In genomic region chr14:60965402-60965801, GRCh38 we compare ENCODE assay signal across 10 cellular contexts. TPM values are rescaled to one million over a fixed set of nuclear protein-coding genes. Genes with fewer than 3 reads are reported as not detected.
DNase-seq lines count a peak whose midpoint lies in the region; ATAC-seq lines count a peak whose summit lies in the region.
"Had no signal": no experiment of that assay in that cellular context is flagged by ENCODE, and none has a peak within 500 bp of the region (broad histone marks: within the 10 kb centered on the region; RNA-seq: fewer than 3 reads in every experiment).

No MANE protein-coding gene starts in this region.

- peaks cover 5% of the 10 kb centered on the region for H3K36me3 Mint-ChIP-seq in activated naive CD4-positive, alpha-beta T cell treated with anti-CD3 and anti-CD28 coated beads for 36 hours (ENCODE audit: low read depth)
- peaks cover 3% of the 10 kb centered on the region for H3K36me3 Mint-ChIP-seq in activated naive CD4-positive, alpha-beta T cell treated with anti-CD3 and anti-CD28 coated beads, Interleukin-2, amount 10 ng/mL, durations not matched to agents 7 days and 5 days
- peaks cover 17% of the 10 kb centered on the region for H3K36me3 Mint-ChIP-seq in T-helper 2 cell treated with Interferon-gamma antibody and Interleukin-4, amounts not matched to agents 5 μg/mL and 100 μg/mL, for 36 hours (ENCODE audit: low read depth)

- H3K27ac Mint-ChIP-seq in activated naive CD4-positive, alpha-beta T cell treated with anti-CD3 and anti-CD28 coated beads for 36 hours: no peak overlapping the region
- H3K27ac Mint-ChIP-seq in activated naive CD4-positive, alpha-beta T cell treated with anti-CD3 and anti-CD28 coated beads, Interleukin-2, amount 10 ng/mL, durations not matched to agents 7 days and 5 days: no peak overlapping the region
- no peak overlapping the region for H3K27ac Mint-ChIP-seq in T-helper 2 cell treated with Interferon-gamma antibody and Interleukin-4, amounts not matched to agents 5 μg/mL and 100 μg/mL, for 36 hours
- no peak overlapping the region for H3K27ac Mint-ChIP-seq in stimulated activated naive CD8-positive, alpha-beta T cell treated with anti-CD3 and anti-CD28 coated beads, Interleukin-15, amount 100 ng/mL, for 72 hours

- H3K27me3 Mint-ChIP-seq in activated naive CD4-positive, alpha-beta T cell treated with anti-CD3 and anti-CD28 coated beads for 36 hours (ENCODE audit: low read depth): no peaks in the 10 kb centered on the region
- H3K27me3 Mint-ChIP-seq in activated naive CD4-positive, alpha-beta T cell treated with anti-CD3 and anti-CD28 coated beads, Interleukin-2, amount 10 ng/mL, durations not matched to agents 7 days and 5 days: no peaks in the 10 kb centered on the region
- no peaks in the 10 kb centered on the region for H3K27me3 Mint-ChIP-seq in T-helper 2 cell treated with Interferon-gamma antibody and Interleukin-4, amounts not matched to agents 5 μg/mL and 100 μg/mL, for 36 hours (ENCODE audit: low read depth)
- H3K27me3 Mint-ChIP-seq in stimulated activated naive CD8-positive, alpha-beta T cell treated with anti-CD3 and anti-CD28 coated beads, Interleukin-15, amount 100 ng/mL, for 72 hours: no peaks in the 10 kb centered on the region

- intact Hi-C loops in activated naive CD4-positive, alpha-beta T cell treated with anti-CD3 and anti-CD28 coated beads for 36 hours (cut with micrococcal nuclease): loop anchor here (1.0 kb wide), 3 partner anchors 9 to 212 kb away; no protein-coding TSS in a partner anchor

- ATAC-seq in stimulated activated naive CD8-positive, alpha-beta T cell treated with anti-CD3 and anti-CD28 coated beads, Interleukin-15, amount 100 ng/mL, for 72 hours: peak; percentile 97
- ATAC-seq in GM21390 (IDR thresholded peaks at IDR 0.05; ENCODE audit: unreplicated experiment) (no peak), GM21447 (IDR thresholded peaks at IDR 0.05; ENCODE audit: unreplicated experiment) (no peak)
- ATAC-seq: body of pancreas had no signal

- H3K4me3 Mint-ChIP-seq in activated naive CD4-positive, alpha-beta T cell treated with anti-CD3 and anti-CD28 coated beads for 36 hours: no peak overlapping the region
- H3K4me3 Mint-ChIP-seq in activated naive CD4-positive, alpha-beta T cell treated with anti-CD3 and anti-CD28 coated beads, Interleukin-2, amount 10 ng/mL, durations not matched to agents 7 days and 5 days: no peak overlapping the region
- no peak overlapping the region for H3K4me3 Mint-ChIP-seq in T-helper 2 cell treated with Interferon-gamma antibody and Interleukin-4, amounts not matched to agents 5 μg/mL and 100 μg/mL, for 36 hours
- H3K4me3 Mint-ChIP-seq in stimulated activated naive CD8-positive, alpha-beta T cell treated with anti-CD3 and anti-CD28 coated beads, Interleukin-15, amount 100 ng/mL, for 72 hours: no peak overlapping the region

- DNase-seq in activated naive CD4-positive, alpha-beta T cell treated with anti-CD3 and anti-CD28 coated beads for 36 hours: peak; percentile 22
- DNase-seq in activated naive CD4-positive, alpha-beta T cell treated with anti-CD3 and anti-CD28 coated beads, Interleukin-2, amount 10 ng/mL, durations not matched to agents 7 days and 5 days: no peak
- peak; percentile 18 for DNase-seq in T-helper 2 cell treated with Interferon-gamma antibody and Interleukin-4, amounts not matched to agents 5 μg/mL and 100 μg/mL, for 36 hours (ENCODE audit: low spot score)
- DNase-seq in fibroblast of peridontal ligament (ENCODE audit: extremely low read depth) (peak; percentile 93), globus pallidus (ENCODE audit: low spot score) (no peak)
- DNase-seq in stimulated activated naive CD8-positive, alpha-beta T cell treated with anti-CD3 and anti-CD28 coated beads, Interleukin-15, amount 100 ng/mL, for 72 hours: peak in 1 of 2 donors; percentile 18
- DNase-seq: body of pancreas; NK-92 treated with Interleukin-12 subunit alpha and Interleukin-12 subunit beta, amount 100 ng/mL, for 24 hours had no signal

- H3K9me3 Mint-ChIP-seq in activated naive CD4-positive, alpha-beta T cell treated with anti-CD3 and anti-CD28 coated beads for 36 hours: no peaks in the 10 kb centered on the region
- H3K9me3 Mint-ChIP-seq in activated naive CD4-positive, alpha-beta T cell treated with anti-CD3 and anti-CD28 coated beads, Interleukin-2, amount 10 ng/mL, durations not matched to agents 7 days and 5 days: no peaks in the 10 kb centered on the region
- H3K9me3 Mint-ChIP-seq in T-helper 2 cell treated with Interferon-gamma antibody and Interleukin-4, amounts not matched to agents 5 μg/mL and 100 μg/mL, for 36 hours: peaks cover 9% of the 10 kb centered on the region
- peaks cover 0 to 7% of the 10 kb centered on the region in 2 donors for H3K9me3 Mint-ChIP-seq in stimulated activated naive CD8-positive, alpha-beta T cell treated with anti-CD3 and anti-CD28 coated beads, Interleukin-15, amount 100 ng/mL, for 72 hours

- CTCF ChIA-PET in activated naive CD4-positive, alpha-beta T cell treated with anti-CD3 and anti-CD28 coated beads for 36 hours (lab: Charles Lee): interaction anchor here (0.6 kb wide), 2 partner anchors 118 to 319 kb away, joined by 3 to 5 read pairs; no protein-coding TSS in a partner anchor
- CTCF ChIA-PET in activated naive CD4-positive, alpha-beta T cell treated with anti-CD3 and anti-CD28 coated beads, Interleukin-2, amount 10 ng/mL, durations not matched to agents 7 days and 5 days (lab: Charles Lee): no interaction called here

- H3K4me1 Mint-ChIP-seq in activated naive CD4-positive, alpha-beta T cell treated with anti-CD3 and anti-CD28 coated beads for 36 hours (ENCODE audit: low read depth): peaks cover 13% of the 10 kb centered on the region
- H3K4me1 Mint-ChIP-seq in activated naive CD4-positive, alpha-beta T cell treated with anti-CD3 and anti-CD28 coated beads, Interleukin-2, amount 10 ng/mL, durations not matched to agents 7 days and 5 days: peaks cover 4% of the 10 kb centered on the region
- H3K4me1 Mint-ChIP-seq in T-helper 2 cell treated with Interferon-gamma antibody and Interleukin-4, amounts not matched to agents 5 μg/mL and 100 μg/mL, for 36 hours (ENCODE audit: low read depth): peaks cover 2% of the 10 kb centered on the region
- peaks cover 7% of the 10 kb centered on the region for H3K4me1 Mint-ChIP-seq in stimulated activated naive CD8-positive, alpha-beta T cell treated with anti-CD3 and anti-CD28 coated beads, Interleukin-15, amount 100 ng/mL, for 72 hours

RNA-seq across cellular contexts. Expression of gene TRMT5, which starts 15.5 kb away (rescaled TPM):
- total RNA-seq in activated naive CD4-positive, alpha-beta T cell treated with anti-CD3 and anti-CD28 coated beads for 36 hours: 10 to 100 TPM; 13.9 to 18.3 TPM

RNA-seq across cellular contexts. Expression of gene SLC38A6, which starts 15.6 kb away (rescaled TPM):
- total RNA-seq in activated naive CD4-positive, alpha-beta T cell treated with anti-CD3 and anti-CD28 coated beads for 36 hours: 1 to 10 TPM; 4.1 to 4.3 TPM

Comparison
In these comparisons a context has a peak if more than half of its experiments do, and no peak if none do; other contexts are left out.
1. DNase-seq: peak in activated naive CD4-positive, alpha-beta T cell treated with anti-CD3 and anti-CD28 coated beads for 36 hours (single experiment), T-helper 2 cell treated with Interferon-gamma antibody and Interleukin-4, amounts not matched to agents 5 μg/mL and 100 μg/mL, for 36 hours (single experiment) and fibroblast of peridontal ligament (single experiment); none in activated naive CD4-positive, alpha-beta T cell treated with anti-CD3 and anti-CD28 coated beads, Interleukin-2, amount 10 ng/mL, durations not matched to agents 7 days and 5 days (single experiment) and globus pallidus (single experiment).